Comparison of ENCODE assay signal across 1 cellular context in the genomic region with DNA sequence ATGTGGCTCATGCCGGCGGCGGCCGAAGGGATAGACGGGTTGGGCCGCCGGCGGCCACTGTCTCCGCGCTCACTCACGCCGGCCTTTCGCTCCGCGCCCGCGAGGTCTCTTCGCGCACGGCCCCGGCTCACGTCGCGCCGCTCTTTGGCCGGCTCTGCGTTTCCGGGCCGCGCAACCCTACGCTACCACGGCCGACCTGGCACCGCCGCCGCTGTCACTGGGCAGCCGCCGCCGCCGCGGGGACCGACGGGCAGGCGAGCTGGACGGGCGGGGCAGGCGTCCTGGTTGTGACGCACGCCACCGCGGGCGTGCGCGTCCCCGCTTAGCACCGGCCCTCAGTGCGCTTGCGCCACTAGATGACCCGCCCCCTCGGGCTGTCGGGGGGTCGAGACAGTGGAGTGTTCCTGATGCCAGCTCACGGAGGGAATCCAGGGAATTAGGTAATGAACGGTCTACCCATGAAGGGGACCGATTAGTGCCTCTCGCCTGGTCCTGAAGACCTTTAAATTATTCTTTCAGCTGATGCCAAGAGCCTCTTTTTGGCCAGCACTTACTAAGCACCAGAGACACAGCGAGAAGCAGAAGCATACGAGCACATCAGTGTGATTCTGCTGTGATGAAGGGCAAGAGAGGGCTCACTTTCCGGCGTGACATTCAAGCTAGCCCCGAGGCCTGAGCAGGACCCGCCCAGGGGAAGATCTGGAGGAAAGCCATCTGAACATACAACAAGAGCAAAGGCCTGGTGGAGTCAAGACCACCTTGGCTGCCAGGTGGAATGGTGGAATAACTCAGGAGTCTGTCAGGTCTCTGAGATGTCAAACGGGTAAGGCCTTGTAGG.
TF ChIP-seq lines count a peak whose summit lies in the region.

PRKAR2A (minus strand) TSS at position 289 of the 838 bp plus-strand sequence; CDS start at position 11, 278 bp downstream.

TF ChIP-seq in K562, 482 proteins besides CTCF, POLR2A, EP300 and RAD21 (continued from another document and continues in another):
- no peak for TF ChIP-seq ZMIZ1 (IDR thresholded peaks at IDR 0.05; ENCODE audit: low read depth in 2 of 2, low read length in 2 of 2)
- no peak for TF ChIP-seq KLF10 (CRISPR knock-in tag; IDR thresholded peaks at IDR 0.05)
- no peak for TF ChIP-seq SREBF1 (IDR thresholded peaks at IDR 0.05; ENCODE audit: borderline replicate concordance, low read depth, low read length)
- no peak for TF ChIP-seq PATZ1 (CRISPR knock-in tag; IDR thresholded peaks at IDR 0.05; ENCODE audit: borderline replicate concordance)
- peak; percentile 57; the same call in 1 of the 2 replicates for TF ChIP-seq ATF7 (IDR thresholded peaks at IDR 0.05)
- TF ChIP-seq CTBP1 (IDR thresholded peaks at IDR 0.05; ENCODE audit: borderline replicate concordance), result peak; percentile 69
- TF ChIP-seq, protein P1, sequence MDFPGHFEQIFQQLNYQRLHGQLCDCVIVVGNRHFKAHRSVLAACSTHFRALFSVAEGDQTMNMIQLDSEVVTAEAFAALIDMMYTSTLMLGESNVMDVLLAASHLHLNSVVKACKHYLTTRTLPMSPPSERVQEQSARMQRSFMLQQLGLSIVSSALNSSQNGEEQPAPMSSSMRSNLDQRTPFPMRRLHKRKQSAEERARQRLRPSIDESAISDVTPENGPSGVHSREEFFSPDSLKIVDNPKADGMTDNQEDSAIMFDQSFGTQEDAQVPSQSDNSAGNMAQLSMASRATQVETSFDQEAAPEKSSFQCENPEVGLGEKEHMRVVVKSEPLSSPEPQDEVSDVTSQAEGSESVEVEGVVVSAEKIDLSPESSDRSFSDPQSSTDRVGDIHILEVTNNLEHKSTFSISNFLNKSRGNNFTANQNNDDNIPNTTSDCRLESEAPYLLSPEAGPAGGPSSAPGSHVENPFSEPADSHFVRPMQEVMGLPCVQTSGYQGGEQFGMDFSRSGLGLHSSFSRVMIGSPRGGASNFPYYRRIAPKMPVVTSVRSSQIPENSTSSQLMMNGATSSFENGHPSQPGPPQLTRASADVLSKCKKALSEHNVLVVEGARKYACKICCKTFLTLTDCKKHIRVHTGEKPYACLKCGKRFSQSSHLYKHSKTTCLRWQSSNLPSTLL (IDR thresholded peaks at IDR 0.05), result no peak
- TF ChIP-seq TGIF2 (CRISPR knock-in tag; IDR thresholded peaks at IDR 0.05), result no peak
- TF ChIP-seq POLR2G (IDR thresholded peaks at IDR 0.05; ENCODE audit: low read depth, low read length), result peak; percentile 88
- TF ChIP-seq VEZF1 (CRISPR knock-in tag; IDR thresholded peaks at IDR 0.05), result peak; percentile 77
- no peak for TF ChIP-seq ETV6 (IDR thresholded peaks at IDR 0.05; ENCODE audit: borderline replicate concordance in 1 of 2, low read depth in 2 of 2, low read length in 1 of 2)
- TF ChIP-seq ETV6 (CRISPR knock-in tag; IDR thresholded peaks at IDR 0.05; ENCODE audit: borderline replicate concordance), result no peak
- TF ChIP-seq, protein P2, sequence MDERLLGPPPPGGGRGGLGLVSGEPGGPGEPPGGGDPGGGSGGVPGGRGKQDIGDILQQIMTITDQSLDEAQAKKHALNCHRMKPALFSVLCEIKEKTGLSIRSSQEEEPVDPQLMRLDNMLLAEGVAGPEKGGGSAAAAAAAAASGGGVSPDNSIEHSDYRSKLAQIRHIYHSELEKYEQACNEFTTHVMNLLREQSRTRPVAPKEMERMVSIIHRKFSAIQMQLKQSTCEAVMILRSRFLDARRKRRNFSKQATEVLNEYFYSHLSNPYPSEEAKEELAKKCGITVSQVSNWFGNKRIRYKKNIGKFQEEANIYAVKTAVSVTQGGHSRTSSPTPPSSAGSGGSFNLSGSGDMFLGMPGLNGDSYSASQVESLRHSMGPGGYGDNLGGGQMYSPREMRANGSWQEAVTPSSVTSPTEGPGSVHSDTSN (CRISPR knock-in tag; IDR thresholded peaks at IDR 0.05; ENCODE audit: low read depth), result no peak
- TF ChIP-seq, protein P2 (tag; conservative IDR thresholded peaks at IDR 0.05; ENCODE audit: low read depth), result no peak
- peak; percentile 74 for TF ChIP-seq CREM (IDR thresholded peaks at IDR 0.05; ENCODE audit: low read depth)
- TF ChIP-seq GATA2 (CRISPR knock-in tag; IDR thresholded peaks at IDR 0.05), result no peak
- TF ChIP-seq ZNF696 (CRISPR knock-in tag; conservative IDR thresholded peaks at IDR 0.05), result no peak
- TF ChIP-seq, protein P3, sequence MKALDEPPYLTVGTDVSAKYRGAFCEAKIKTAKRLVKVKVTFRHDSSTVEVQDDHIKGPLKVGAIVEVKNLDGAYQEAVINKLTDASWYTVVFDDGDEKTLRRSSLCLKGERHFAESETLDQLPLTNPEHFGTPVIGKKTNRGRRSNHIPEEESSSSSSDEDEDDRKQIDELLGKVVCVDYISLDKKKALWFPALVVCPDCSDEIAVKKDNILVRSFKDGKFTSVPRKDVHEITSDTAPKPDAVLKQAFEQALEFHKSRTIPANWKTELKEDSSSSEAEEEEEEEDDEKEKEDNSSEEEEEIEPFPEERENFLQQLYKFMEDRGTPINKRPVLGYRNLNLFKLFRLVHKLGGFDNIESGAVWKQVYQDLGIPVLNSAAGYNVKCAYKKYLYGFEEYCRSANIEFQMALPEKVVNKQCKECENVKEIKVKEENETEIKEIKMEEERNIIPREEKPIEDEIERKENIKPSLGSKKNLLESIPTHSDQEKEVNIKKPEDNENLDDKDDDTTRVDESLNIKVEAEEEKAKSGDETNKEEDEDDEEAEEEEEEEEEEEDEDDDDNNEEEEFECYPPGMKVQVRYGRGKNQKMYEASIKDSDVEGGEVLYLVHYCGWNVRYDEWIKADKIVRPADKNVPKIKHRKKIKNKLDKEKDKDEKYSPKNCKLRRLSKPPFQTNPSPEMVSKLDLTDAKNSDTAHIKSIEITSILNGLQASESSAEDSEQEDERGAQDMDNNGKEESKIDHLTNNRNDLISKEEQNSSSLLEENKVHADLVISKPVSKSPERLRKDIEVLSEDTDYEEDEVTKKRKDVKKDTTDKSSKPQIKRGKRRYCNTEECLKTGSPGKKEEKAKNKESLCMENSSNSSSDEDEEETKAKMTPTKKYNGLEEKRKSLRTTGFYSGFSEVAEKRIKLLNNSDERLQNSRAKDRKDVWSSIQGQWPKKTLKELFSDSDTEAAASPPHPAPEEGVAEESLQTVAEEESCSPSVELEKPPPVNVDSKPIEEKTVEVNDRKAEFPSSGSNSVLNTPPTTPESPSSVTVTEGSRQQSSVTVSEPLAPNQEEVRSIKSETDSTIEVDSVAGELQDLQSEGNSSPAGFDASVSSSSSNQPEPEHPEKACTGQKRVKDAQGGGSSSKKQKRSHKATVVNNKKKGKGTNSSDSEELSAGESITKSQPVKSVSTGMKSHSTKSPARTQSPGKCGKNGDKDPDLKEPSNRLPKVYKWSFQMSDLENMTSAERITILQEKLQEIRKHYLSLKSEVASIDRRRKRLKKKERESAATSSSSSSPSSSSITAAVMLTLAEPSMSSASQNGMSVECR (CRISPR knock-in tag; IDR thresholded peaks at IDR 0.05), result peak; percentile 29; the same call in 1 of the 2 replicates
- no peak for TF ChIP-seq RFX7 (CRISPR knock-in tag; IDR thresholded peaks at IDR 0.05)
- TF ChIP-seq KAT8 (IDR thresholded peaks at IDR 0.05; ENCODE audit: low read depth), result no peak
- peak; percentile 24 for TF ChIP-seq HMGN3 (IDR thresholded peaks at IDR 0.05; ENCODE audit: borderline replicate concordance, extremely low read depth, insufficient read length, low read depth, low read length)
- no peak for TF ChIP-seq PCBP1 (IDR thresholded peaks at IDR 0.05; ENCODE audit: low read depth, low read length, poor library complexity, severe bottlenecking)
- 0 out of 2 replicates have a peak, but pooled peaks have one; percentile 26 for TF ChIP-seq ZNF766 (CRISPR knock-in tag; conservative IDR thresholded peaks at IDR 0.05)
- TF ChIP-seq E2F1 (CRISPR knock-in tag; IDR thresholded peaks at IDR 0.05), result no peak
- no peak for TF ChIP-seq ARHGAP35 (IDR thresholded peaks at IDR 0.05; ENCODE audit: partially characterized antibody)
- no peak for TF ChIP-seq PHTF2 (CRISPR knock-in tag; IDR thresholded peaks at IDR 0.05)
- no peak for TF ChIP-seq BRD4 (IDR thresholded peaks at IDR 0.05)
- no peak for TF ChIP-seq ASH1L (IDR thresholded peaks at IDR 0.05; ENCODE audit: borderline replicate concordance, low read depth, partially characterized antibody)
- no peak for TF ChIP-seq TSHZ1 (CRISPR knock-in tag; IDR thresholded peaks at IDR 0.05)
- TF ChIP-seq PCBP2 (IDR thresholded peaks at IDR 0.05; ENCODE audit: low read depth, low read length, poor library complexity, severe bottlenecking), result no peak
